ENCODE assay signal across 1 cellular context in genomic region chr1:6438047-6438525, GRCh38.
A peak's percentile ranks its signal among the peaks of the same experiment; 100 is the strongest.
TF ChIP-seq lines count a peak whose summit lies in the region.

No MANE protein-coding gene starts in this region.

TF ChIP-seq in H1, 55 proteins besides CTCF, POLR2A, EP300 and RAD21:
- TF ChIP-seq YY1 (IDR thresholded peaks at IDR 0.05; ENCODE audit: low read depth, low read length), result peak; percentile 68; the same call in 1 of the 2 replicates
- TF ChIP-seq RBBP5 (IDR thresholded peaks at IDR 0.05; ENCODE audit: borderline replicate concordance, low read depth, low read length), result no peak
- no peak for TF ChIP-seq SP2 (IDR thresholded peaks at IDR 0.05; ENCODE audit: low read length)
- TF ChIP-seq CHD2 (IDR thresholded peaks at IDR 0.05; ENCODE audit: low read length), result no peak
- TF ChIP-seq SIRT6 (IDR thresholded peaks at IDR 0.05; ENCODE audit: low read length), result no peak
- TF ChIP-seq GABPA (IDR thresholded peaks at IDR 0.05; ENCODE audit: borderline replicate concordance, insufficient read depth, low read length), result peak; percentile 35; the same call in 1 of the 2 replicates
- TF ChIP-seq SIN3A (conservative IDR thresholded peaks at IDR 0.05 in 1 of 2, IDR thresholded peaks at IDR 0.05 in 1 of 2; ENCODE audit: low read depth in 1 of 2, low read length in 2 of 2), result peak in 1 of 2 experiments; percentile 48; a peak in 1 of 4 replicates
